In genomic region chr2:227783404-227784138, GRCh38 we compare ENCODE assay signal across 8 cellular contexts. TPM values are rescaled to one million over a fixed set of nuclear protein-coding genes. Genes with fewer than 3 reads are reported as not detected.
DNase-seq lines count a peak whose midpoint lies in the region; ATAC-seq and TF ChIP-seq lines count a peak whose summit lies in the region.

No MANE protein-coding gene starts in this region.

- intact Hi-C loops in cardiac septum (cut with DNase I) = no loop called here

- ATAC-seq in GM18505 (IDR thresholded peaks at IDR 0.05; ENCODE audit: unreplicated experiment) (peak; percentile 89), GM21515 (IDR thresholded peaks at IDR 0.05; ENCODE audit: unreplicated experiment) (peak; percentile 98), HG03575 (IDR thresholded peaks at IDR 0.05; ENCODE audit: extremely low read depth, insufficient number of reproducible peaks, low FRiP score, unreplicated experiment) (peak; percentile 97)

- DNase-seq in cardiac septum (ENCODE audit: low spot score) = no peak
- no peak for DNase-seq in UCSD-AML1 (lab: John Stamatoyannopoulos, UW; ENCODE audit: unreplicated experiment)
- no peak for DNase-seq in NCI-H1105 treated with DMSO at 0.1 percent for 48 hours (lab: John Stamatoyannopoulos, UW)
- no peak for DNase-seq in GOT3 (lab: John Stamatoyannopoulos, UW)

- no peak for TF ChIP-seq POLR2A in GM18505 (IDR thresholded peaks at IDR 0.05; ENCODE audit: borderline replicate concordance, extremely low read depth, insufficient read depth, insufficient read length)

- no peaks in the 10 kb centered on the region for H3K27me3 ChIP-seq in layer of hippocampus (ENCODE audit: control insufficient read depth, insufficient read depth, low read length)

- peak overlapping the region; percentile 5 for H3K27ac ChIP-seq in layer of hippocampus (ENCODE audit: low read depth, low read length)

RNA-seq across cellular contexts. Expression of gene CCL20, which starts 30.1 kb away (rescaled TPM):
- not detected for total RNA-seq in cardiac septum

RNA-seq across cellular contexts. Expression of gene SCYGR8, which starts 37.9 kb away (rescaled TPM):
- total RNA-seq in cardiac septum = not detected

RNA-seq across cellular contexts. Expression of gene SCYGR7, which starts 55.4 kb away (rescaled TPM):
- total RNA-seq in cardiac septum = not detected

RNA-seq across cellular contexts. Expression of gene SCYGR6, which starts 59.0 kb away (rescaled TPM):
- not detected for total RNA-seq in cardiac septum
